1 cellular context compared by ENCODE assay signal in genomic region chr5:172713809-172714490, GRCh38.
TF ChIP-seq lines count a peak whose summit lies in the region.

No MANE protein-coding gene starts in this region.

TF ChIP-seq in H1, 55 proteins besides CTCF, POLR2A, EP300 and RAD21 (continued from another document):
- TF ChIP-seq ASH2L (IDR thresholded peaks at IDR 0.05; ENCODE audit: low read length) (no peak), JUND (IDR thresholded peaks at IDR 0.05; ENCODE audit: low read length) (no peak), SIRT6 (IDR thresholded peaks at IDR 0.05; ENCODE audit: low read length) (no peak), KDM5A (IDR thresholded peaks at IDR 0.05; ENCODE audit: low read length) (no peak), RXRA (IDR thresholded peaks at IDR 0.05; ENCODE audit: insufficient read depth, low read depth, low read length) (no peak), HDAC6 (IDR thresholded peaks at IDR 0.05; ENCODE audit: low read depth, low read length) (no peak), RNF2 (IDR thresholded peaks at IDR 0.05; ENCODE audit: borderline replicate concordance, low read depth, low read length, missing control alignments, poor library complexity, severe bottlenecking) (no peak), SAP30 (IDR thresholded peaks at IDR 0.05; ENCODE audit: insufficient read depth, insufficient replicate concordance, low read length) (no peak), SRF (IDR thresholded peaks at IDR 0.05; ENCODE audit: low read depth, low read length) (no peak)
- TF ChIP-seq, protein P1, sequence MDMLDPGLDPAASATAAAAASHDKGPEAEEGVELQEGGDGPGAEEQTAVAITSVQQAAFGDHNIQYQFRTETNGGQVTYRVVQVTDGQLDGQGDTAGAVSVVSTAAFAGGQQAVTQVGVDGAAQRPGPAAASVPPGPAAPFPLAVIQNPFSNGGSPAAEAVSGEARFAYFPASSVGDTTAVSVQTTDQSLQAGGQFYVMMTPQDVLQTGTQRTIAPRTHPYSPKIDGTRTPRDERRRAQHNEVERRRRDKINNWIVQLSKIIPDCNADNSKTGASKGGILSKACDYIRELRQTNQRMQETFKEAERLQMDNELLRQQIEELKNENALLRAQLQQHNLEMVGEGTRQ (IDR thresholded peaks at IDR 0.05; ENCODE audit: low read length), result no peak
